2 cellular contexts compared by ENCODE assay signal in the genomic region with DNA sequence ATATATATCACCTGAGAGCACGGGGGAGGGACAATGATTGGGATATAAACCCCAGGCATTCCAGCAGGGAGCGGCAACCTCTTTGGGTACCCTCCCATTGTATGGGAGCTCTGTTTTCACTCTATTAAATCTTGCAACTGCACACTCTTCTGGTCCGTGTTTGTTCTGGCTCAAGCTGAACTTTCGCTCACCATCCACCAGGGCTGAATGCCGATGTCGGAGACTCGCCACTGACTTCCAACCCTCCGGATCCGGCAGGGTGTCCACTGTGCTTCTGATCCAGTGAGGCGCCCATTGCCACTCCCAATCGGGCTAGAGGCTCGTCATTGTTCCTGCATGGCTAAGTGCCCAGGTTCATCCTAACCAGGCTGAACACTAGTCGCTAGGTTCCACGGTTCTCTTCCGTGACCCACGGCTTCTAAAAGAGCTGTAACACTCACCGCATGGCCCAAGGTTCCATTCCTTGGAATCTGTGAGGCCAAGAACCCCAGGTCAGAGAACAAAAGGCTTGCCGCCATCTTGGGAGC. TPM values are rescaled to one million over a fixed set of nuclear protein-coding genes. Genes with fewer than 3 reads are reported as not detected.
"Had no signal": no experiment of that assay in that cellular context is flagged by ENCODE, and none has a peak within 500 bp of the region (broad histone marks: within the 10 kb centered on the region; RNA-seq: fewer than 3 reads in every experiment).

No MANE protein-coding gene starts in this region.

RNA-seq across cellular contexts. Expression of a gene that starts 48.6 kb away (rescaled TPM):
- total RNA-seq: glomerular endothelial cell; naive thymus-derived CD8-positive, alpha-beta T cell had no signal
